17 cellular contexts compared by ENCODE assay signal in genomic region chr12:108700833-108701450, GRCh38. TPM values are rescaled to one million over a fixed set of nuclear protein-coding genes. Genes with fewer than 3 reads are reported as not detected.
DNase-seq lines count a peak whose midpoint lies in the region; ATAC-seq and TF ChIP-seq lines count a peak whose summit lies in the region.
"Had no signal": no experiment of that assay in that cellular context is flagged by ENCODE, and none has a peak within 500 bp of the region (broad histone marks: within the 10 kb centered on the region; RNA-seq: fewer than 3 reads in every experiment).

No MANE protein-coding gene starts in this region.

- TF ChIP-seq CTCF in GM23338 (conservative IDR thresholded peaks at IDR 0.05; ENCODE audit: low read depth in 2 of 2): no peak
- no peak for TF ChIP-seq CTCF in foreskin keratinocyte (conservative IDR thresholded peaks at IDR 0.05)
- no peak for TF ChIP-seq CTCF in psoas muscle (IDR thresholded peaks at IDR 0.05)

- no peaks in the 10 kb centered on the region; the same call in 1 of the 2 replicates for H3K36me3 ChIP-seq in GM23338 (ENCODE audit: insufficient read depth)
- H3K36me3 ChIP-seq in psoas muscle (ENCODE audit: insufficient read depth in 1 of 2, low read depth in 1 of 2): peaks cover 13 to 30% of the 10 kb centered on the region in 2 donors

- no peaks in the 10 kb centered on the region for H3F3A ChIP-seq in GM23338 (replicated peaks; ENCODE audit: low read depth)

- peaks cover 22% of the 10 kb centered on the region for H3K36me3 Mint-ChIP-seq in GM23338 (ENCODE audit: low read depth)
- peaks cover 3 to 9% of the 10 kb centered on the region in 2 donors for H3K36me3 Mint-ChIP-seq in activated T-cell treated with anti-CD3 and anti-CD28 coated beads, Interleukin-2, amount 50 U/mL, for 72 hours (ENCODE audit: insufficient read depth in 2 of 2)

- no peak overlapping the region for H2AFZ ChIP-seq in GM23338

- H3K79me2 ChIP-seq in GM23338 (replicated peaks; ENCODE audit: insufficient read depth): peaks cover 75% of the 10 kb centered on the region

- H3K4me3 ChIP-seq in GM23338 (no peak overlapping the region), psoas muscle (peak overlapping the region; percentile 35)
- H3K4me3 ChIP-seq: BLaER1 had no signal

- DNase-seq in GM23338 (ENCODE audit: low spot score): no peak
- DNase-seq in SK-N-DZ (ENCODE audit: low spot score): peak; percentile 50
- peak; percentile 73 to 89 for DNase-seq in foreskin keratinocyte
- DNase-seq in psoas muscle: no peak
- DNase-seq in stimulated activated CD4-positive, alpha-beta T cell treated with anti-CD3 and anti-CD28 coated beads, Interleukin-4, amount 100 ng/mL, for 1 hour: no peak
- no peak for DNase-seq in activated T-cell treated with anti-CD3 and anti-CD28 coated beads, Interleukin-2, amount 50 U/mL, for 72 hours
- DNase-seq in UCSD-AML1 (lab: John Stamatoyannopoulos, UW; ENCODE audit: unreplicated experiment): no peak
- DNase-seq in A172 (ENCODE audit: low spot score): no peak
- DNase-seq: activated B cell treated with CpG ODN at 0.5 μM for 24 hours; activated T-cell treated with anti-CD3 and anti-CD28 coated beads, Interleukin-2, amount 50 U/mL, for 4 hours; GF-D8; Karpas-422; NCI-H345 had no signal

- peaks cover 26% of the 10 kb centered on the region for H3K4me1 ChIP-seq in GM23338 (ENCODE audit: insufficient read depth)
- peaks cover 36% of the 10 kb centered on the region for H3K4me1 ChIP-seq in foreskin keratinocyte
- H3K4me1 ChIP-seq in psoas muscle: peaks cover 92% of the 10 kb centered on the region

- H3K9me3 Mint-ChIP-seq in GM23338: no peaks in the 10 kb centered on the region
- H3K9me3 Mint-ChIP-seq in activated T-cell treated with anti-CD3 and anti-CD28 coated beads, Interleukin-2, amount 50 U/mL, for 72 hours: no peaks in the 10 kb centered on the region
- H3K9me3 Mint-ChIP-seq: activated B cell treated with CpG ODN at 0.5 μM for 24 hours; activated T-cell treated with anti-CD3 and anti-CD28 coated beads, Interleukin-2, amount 50 U/mL, for 4 hours; central memory CD8-positive, alpha-beta T cell; memory B cell; stimulated activated memory B cell treated with anti-CD40 and anti-IgM and Interleukin-4, amounts not matched to agents 10 μg/mL and 1 μg/mL and 100 μg/mL, for 72 hours had no signal

- H3K27ac ChIP-seq in GM23338 (ENCODE audit: low read depth): peak overlapping the region; percentile 36
- peak overlapping the region; percentile 36 for H3K27ac ChIP-seq in foreskin keratinocyte
- peak overlapping the region; percentile 95 for H3K27ac ChIP-seq in psoas muscle

- peaks cover 14% of the 10 kb centered on the region for H4K20me1 ChIP-seq in GM23338 (replicated peaks; ENCODE audit: insufficient read depth)

- H3K4me3 Mint-ChIP-seq in GM23338: no peak overlapping the region
- H3K4me3 Mint-ChIP-seq in activated T-cell treated with anti-CD3 and anti-CD28 coated beads, Interleukin-2, amount 50 U/mL, for 72 hours: no peak overlapping the region
- H3K4me3 Mint-ChIP-seq: activated B cell treated with CpG ODN at 0.5 μM for 24 hours; activated T-cell treated with anti-CD3 and anti-CD28 coated beads, Interleukin-2, amount 50 U/mL, for 4 hours; central memory CD8-positive, alpha-beta T cell; memory B cell; stimulated activated memory B cell treated with anti-CD40 and anti-IgM and Interleukin-4, amounts not matched to agents 10 μg/mL and 1 μg/mL and 100 μg/mL, for 72 hours had no signal

- ATAC-seq in GM23338: no peak
- ATAC-seq in foreskin keratinocyte: no peak
- ATAC-seq in psoas muscle: peak; percentile 54 to 69 (median 58)
- ATAC-seq in activated T-cell treated with anti-CD3 and anti-CD28 coated beads, Interleukin-2, amount 50 U/mL, for 72 hours (replicated peaks in 1 of 2): no peak
- ATAC-seq: activated T-cell treated with anti-CD3 and anti-CD28 coated beads, Interleukin-2, amount 50 U/mL, for 4 hours; stimulated activated memory B cell treated with anti-CD40 and anti-IgM and Interleukin-4, amounts not matched to agents 10 μg/mL and 1 μg/mL and 100 μg/mL, for 72 hours had no signal

- no peaks in the 10 kb centered on the region for H3K9me2 ChIP-seq in GM23338 (ENCODE audit: insufficient read depth)

- peaks cover 38% of the 10 kb centered on the region for H3K4me1 Mint-ChIP-seq in GM23338
- peaks cover 35% of the 10 kb centered on the region for H3K4me1 Mint-ChIP-seq in activated T-cell treated with anti-CD3 and anti-CD28 coated beads, Interleukin-2, amount 50 U/mL, for 72 hours (ENCODE audit: low read depth)

- H3K4me2 ChIP-seq in GM23338: peak overlapping the region; percentile 16; the same call in 1 of the 2 replicates

- WGBS in psoas muscle, 3 donors: 35 to 70% (median 38%) methylated on average over 10 of the region's 10 CpGs

- H3K27me3 ChIP-seq in GM23338 (ENCODE audit: insufficient read depth) (no peaks in the 10 kb centered on the region), foreskin keratinocyte (no peaks in the 10 kb centered on the region), psoas muscle (ENCODE audit: insufficient read depth in 3 of 3, low read length in 2 of 3) (no peaks in the 10 kb centered on the region)
- H3K27me3 ChIP-seq: BLaER1 had no signal

- H3K27me3 Mint-ChIP-seq in GM23338 (ENCODE audit: insufficient read depth, low read depth, poor library complexity): peaks cover 6% of the 10 kb centered on the region
- no peaks in the 10 kb centered on the region for H3K27me3 Mint-ChIP-seq in activated T-cell treated with anti-CD3 and anti-CD28 coated beads, Interleukin-2, amount 50 U/mL, for 72 hours (ENCODE audit: low read depth)
- H3K27me3 Mint-ChIP-seq: activated B cell treated with CpG ODN at 0.5 μM for 24 hours; central memory CD8-positive, alpha-beta T cell; memory B cell; stimulated activated memory B cell treated with anti-CD40 and anti-IgM and Interleukin-4, amounts not matched to agents 10 μg/mL and 1 μg/mL and 100 μg/mL, for 72 hours had no signal

- intact Hi-C loops in psoas muscle (cut with DNase I): no loop called here

- no peaks in the 10 kb centered on the region for H3K9me3 ChIP-seq in psoas muscle
- H3K9me3 ChIP-seq: BLaER1 had no signal

- H3K27ac Mint-ChIP-seq in GM23338: peak overlapping the region; percentile 62
- H3K27ac Mint-ChIP-seq in activated T-cell treated with anti-CD3 and anti-CD28 coated beads, Interleukin-2, amount 50 U/mL, for 72 hours: no peak overlapping the region
- H3K27ac Mint-ChIP-seq: activated B cell treated with CpG ODN at 0.5 μM for 24 hours had no signal

TF ChIP-seq in GM23338, 12 proteins besides CTCF, POLR2A, EP300 and RAD21:
- TF ChIP-seq NANOG (IDR thresholded peaks at IDR 0.05; ENCODE audit: borderline replicate concordance) (no peak), POLR2AphosphoS5 (IDR thresholded peaks at IDR 0.05; ENCODE audit: low read depth) (no peak), ETS1 (IDR thresholded peaks at IDR 0.05) (no peak), REST (IDR thresholded peaks at IDR 0.05; ENCODE audit: unreplicated experiment) (no peak), CREB1 (CRISPR knock-in tag; IDR thresholded peaks at IDR 0.05; ENCODE audit: low read depth) (no peak), ZNF114 (CRISPR knock-in tag; IDR thresholded peaks at IDR 0.05) (no peak)

RNA-seq across cellular contexts. Expression of gene CORO1C, which starts 30.4 kb away (rescaled TPM):
- 78.2 and 89.5 TPM in 2 replicates for total RNA-seq in GM23338 (2014; rRNA removed; shearing (Covaris generic))
- 53.3 and 59.2 TPM in 2 replicates for polyA plus RNA-seq in GM23338 (2016; fragmentation: Nextera tagmentation; extraction: Ambion mirVana)
- polyA plus RNA-seq in SK-N-DZ (2014; cell fraction: cytosol; rRNA removed): 44.5 and 45.7 TPM in 2 replicates
- polyA plus RNA-seq in SK-N-DZ (2014; cell fraction: nucleus; rRNA removed): 21.9 and 32.1 TPM in 2 replicates
- 150 and 182 TPM in 2 replicates for total RNA-seq in foreskin keratinocyte
- polyA plus RNA-seq in foreskin keratinocyte: 54.3 and 72.1 TPM in 2 replicates
- 10 to 100 TPM; 32.4 to 67.1 (median 59.2) TPM for total RNA-seq in psoas muscle
- 10 to 100 TPM; 16.9 to 40.5 (median 19.4) TPM for polyA plus RNA-seq in psoas muscle
- 10 to 100 TPM; 35.6 to 38.3 TPM for total RNA-seq in activated T-cell treated with anti-CD3 and anti-CD28 coated beads, Interleukin-2, amount 50 U/mL, for 72 hours
- 127 and 166 TPM in 2 replicates for total RNA-seq in A172 (2014; rRNA removed; shearing (Covaris generic))

Comparison
In these comparisons a context has a peak if more than half of its experiments do, and no peak if none do; other contexts are left out.
1. ATAC-seq: peak in psoas muscle (4 of 4); none in GM23338 (single experiment), foreskin keratinocyte (single experiment) and activated T-cell treated with anti-CD3 and anti-CD28 coated beads, Interleukin-2, amount 50 U/mL, for 72 hours (0 of 2).
2. DNase-seq: peak in SK-N-DZ (single experiment) and foreskin keratinocyte (2 of 2); none in GM23338 (single experiment), psoas muscle (0 of 2), stimulated activated CD4-positive, alpha-beta T cell treated with anti-CD3 and anti-CD28 coated beads, Interleukin-4, amount 100 ng/mL, for 1 hour (single experiment), activated T-cell treated with anti-CD3 and anti-CD28 coated beads, Interleukin-2, amount 50 U/mL, for 72 hours (0 of 2), UCSD-AML1 (single experiment) and A172 (single experiment).
3. H3K27ac ChIP-seq: peak in every context shown above with its lines; median percentile 95 in psoas muscle; 36 in GM23338; 36 in foreskin keratinocyte.